In genomic region chr14:90489916-90490726, GRCh38 we compare ENCODE assay signal across 20 cellular contexts.
DNase-seq lines count a peak whose midpoint lies in the region; ATAC-seq and TF ChIP-seq lines count a peak whose summit lies in the region.
"Had no signal": no experiment of that assay in that cellular context is flagged by ENCODE, and none has a peak within 500 bp of the region (broad histone marks: within the 10 kb centered on the region; RNA-seq: fewer than 3 reads in every experiment).

No MANE protein-coding gene starts in this region.

- no peaks in the 10 kb centered on the region for H3K9me3 Mint-ChIP-seq in osteocyte (ENCODE audit: unreplicated experiment)
- H3K9me3 Mint-ChIP-seq: activated naive CD4-positive, alpha-beta T cell treated with anti-CD3 and anti-CD28 coated beads, Interleukin-2, amount 50 U/mL, for 24 hours; activated T-cell treated with anti-CD3 and anti-CD28 coated beads, Interleukin-2, amount 50 U/mL, for 24 hours had no signal

- H3K36me3 ChIP-seq in Karpas-422 (ENCODE audit: insufficient read depth, low read length), result no peaks in the 10 kb centered on the region
- H3K36me3 ChIP-seq: BE2C, stomach had no signal

- H4K20me1 ChIP-seq in Karpas-422 (ENCODE audit: insufficient read depth, low read depth, low read length), result no peaks in the 10 kb centered on the region; the same call in 1 of the 2 replicates

- peaks cover 5% of the 10 kb centered on the region for H3K4me1 Mint-ChIP-seq in osteocyte (ENCODE audit: unreplicated experiment)
- H3K4me1 Mint-ChIP-seq: activated naive CD4-positive, alpha-beta T cell treated with anti-CD3 and anti-CD28 coated beads, Interleukin-2, amount 50 U/mL, for 24 hours had no signal

- H3K4me3 ChIP-seq in Karpas-422 (ENCODE audit: low read length), result no peak overlapping the region
- H3K4me3 ChIP-seq: body of pancreas, GM12878, stomach had no signal

- no peaks in the 10 kb centered on the region for H3K36me3 Mint-ChIP-seq in osteocyte (ENCODE audit: unreplicated experiment)
- H3K36me3 Mint-ChIP-seq: activated naive CD4-positive, alpha-beta T cell treated with anti-CD3 and anti-CD28 coated beads, Interleukin-2, amount 50 U/mL, for 24 hours had no signal

- CTCF ChIA-PET in GM10248 (lab: Yijun Ruan, JAX), result no interaction called here

- POLR2A ChIA-PET in GM10248 (lab: Yijun Ruan, JAX), result no interaction called here

- no peak overlapping the region for H3K4me2 ChIP-seq in Karpas-422 (ENCODE audit: low read depth, low read length, poor library complexity, severe bottlenecking)

- no peaks in the 10 kb centered on the region for H3K4me1 ChIP-seq in Karpas-422 (ENCODE audit: low read length)

- no peaks in the 10 kb centered on the region for H3K9me3 ChIP-seq in Karpas-422 (ENCODE audit: low read length)
- H3K9me3 ChIP-seq: BE2C, body of pancreas, stomach had no signal

- H3K9ac ChIP-seq in Karpas-422 (ENCODE audit: low read length), result no peak overlapping the region

- H3K27me3 Mint-ChIP-seq in osteocyte (ENCODE audit: unreplicated experiment), result peaks cover 20% of the 10 kb centered on the region
- H3K27me3 Mint-ChIP-seq: activated naive CD4-positive, alpha-beta T cell treated with anti-CD3 and anti-CD28 coated beads, Interleukin-2, amount 50 U/mL, for 24 hours; activated T-cell treated with anti-CD3 and anti-CD28 coated beads, Interleukin-2, amount 50 U/mL, for 24 hours had no signal

- H3K27ac ChIP-seq in Karpas-422 (ENCODE audit: low read length), result no peak overlapping the region
- H3K27ac ChIP-seq: body of pancreas, RWPE1, stomach had no signal

- no peak overlapping the region for H2AFZ ChIP-seq in Karpas-422 (ENCODE audit: low read length)

- TF ChIP-seq CTCF in GM10248 (IDR thresholded peaks at IDR 0.05; ENCODE audit: control extremely low read depth, extremely low read depth, low read depth, missing control alignments), result no peak
- TF ChIP-seq CTCF in osteocyte (IDR thresholded peaks at IDR 0.05), result no peak

- H3K9me2 ChIP-seq in Karpas-422 (replicated peaks; ENCODE audit: insufficient read depth, low read length), result no peaks in the 10 kb centered on the region; the same call in 1 of the 2 replicates

- no peaks in the 10 kb centered on the region for H3K27me3 ChIP-seq in Karpas-422 (ENCODE audit: low read length)
- H3K27me3 ChIP-seq: BE2C, body of pancreas, stomach had no signal

- H3K4me3 Mint-ChIP-seq in osteocyte (ENCODE audit: unreplicated experiment), result no peak overlapping the region
- H3K4me3 Mint-ChIP-seq: activated naive CD4-positive, alpha-beta T cell treated with anti-CD3 and anti-CD28 coated beads, Interleukin-2, amount 50 U/mL, for 24 hours; activated T-cell treated with anti-CD3 and anti-CD28 coated beads, Interleukin-2, amount 50 U/mL, for 24 hours had no signal

- no peaks in the 10 kb centered on the region for H3K79me2 ChIP-seq in Karpas-422 (ENCODE audit: low read length)

- no peak for ATAC-seq in HG03135 (IDR thresholded peaks at IDR 0.05; ENCODE audit: unreplicated experiment)
- ATAC-seq: body of pancreas, GM12878 had no signal

- peak; percentile 7 for DNase-seq in GM10248 (ENCODE audit: extremely low spot score)
- DNase-seq in Karpas-422, result peak; percentile 66
- DNase-seq in cerebellar cortex (ENCODE audit: low spot score), result peak; percentile 79
- peak; percentile 51 for DNase-seq in osteocyte (ENCODE audit: extremely low spot score, unreplicated experiment)
- DNase-seq in putamen (ENCODE audit: low spot score), result no peak
- no peak for DNase-seq in NK-92 treated with Interleukin-12 subunit alpha and Interleukin-12 subunit beta, amount 100 ng/mL, for 24 hours (lab: John Stamatoyannopoulos, UW)
- DNase-seq: activated CD4-positive, alpha-beta T cell treated with anti-CD3 and anti-CD28 coated beads, Interleukin-2, amount 50 U/mL, for 4 hours; activated T-cell treated with anti-CD3 and anti-CD28 coated beads, Interleukin-2, amount 50 U/mL, for 24 hours; BE2C; body of pancreas; Calu3; HCEC 1CT; NCI-H1105 treated with DMSO at 0.1 percent for 48 hours; NCI-H2171 treated with DMSO at 0.1 percent for 48 hours; stimulated activated CD4-positive, alpha-beta T cell treated with anti-CD3 and anti-CD28 coated beads, Interleukin-1b, Interleukin-23, amount 100 ng/mL, for 48 hours; stomach had no signal

- no peak overlapping the region for H3K27ac Mint-ChIP-seq in osteocyte (ENCODE audit: unreplicated experiment)
- H3K27ac Mint-ChIP-seq: activated naive CD4-positive, alpha-beta T cell treated with anti-CD3 and anti-CD28 coated beads, Interleukin-2, amount 50 U/mL, for 24 hours; activated T-cell treated with anti-CD3 and anti-CD28 coated beads, Interleukin-2, amount 50 U/mL, for 24 hours had no signal

Comparison
In these comparisons a context has a peak if more than half of its experiments do, and no peak if none do; other contexts are left out.
1. DNase-seq: peak in GM10248 (single experiment), Karpas-422 (single experiment), cerebellar cortex (single experiment) and osteocyte (single experiment); none in putamen (single experiment) and NK-92 treated with Interleukin-12 subunit alpha and Interleukin-12 subunit beta, amount 100 ng/mL, for 24 hours (single experiment).